In genomic region chr2:172462393-172463381, GRCh38 we compare ENCODE assay signal across 8 cellular contexts. TPM values are rescaled to one million over a fixed set of nuclear protein-coding genes. Genes with fewer than 3 reads are reported as not detected.
A peak's percentile ranks its signal among the peaks of the same experiment; 100 is the strongest.
DNase-seq lines count a peak whose midpoint lies in the region; ATAC-seq and TF ChIP-seq lines count a peak whose summit lies in the region.

No MANE protein-coding gene starts in this region.

- intact Hi-C loops in lower lobe of right lung (cut with DNase I) (loop anchor here (10.0 kb wide), 1 partner anchor 288 kb away; no protein-coding TSS in a partner anchor), dorsolateral prefrontal cortex (cut with DNase I) (loop anchor here (1.0 to 10.0 kb wide), 5 partner anchors 36 to 888 kb away; partner anchors contain the start of gene ITGA6 (in 1 of the 2))

- H3K4me1 ChIP-seq in lower lobe of right lung (peaks cover 59% of the 10 kb centered on the region), smooth muscle cell (ENCODE audit: low read depth) (peaks cover 18% of the 10 kb centered on the region)

- H3K9me3 Mint-ChIP-seq in WTC11, result no peaks in the 10 kb centered on the region

- peaks cover 16% of the 10 kb centered on the region for H3K36me3 Mint-ChIP-seq in WTC11

- ATAC-seq in GM18873 (IDR thresholded peaks at IDR 0.05; ENCODE audit: low FRiP score, unreplicated experiment) (peak; percentile 56), HG03565 (IDR thresholded peaks at IDR 0.05; ENCODE audit: unreplicated experiment) (peak; percentile 45), WTC11 (no peak), lower lobe of right lung (peak; percentile 37 to 55)

- peaks cover 72% of the 10 kb centered on the region for H3K4me1 Mint-ChIP-seq in WTC11

- no peak overlapping the region for H3K4me2 ChIP-seq in smooth muscle cell

- H3K27me3 ChIP-seq in lower lobe of right lung (ENCODE audit: low read depth) (peaks cover 4% of the 10 kb centered on the region), dorsolateral prefrontal cortex (peaks cover 0 to 8% (median 0%) of the 10 kb centered on the region in 45 donors), smooth muscle cell (ENCODE audit: low read depth) (no peaks in the 10 kb centered on the region)

- POLR2A ChIA-PET in WTC11 (lab: Charles Lee), result interaction anchor here (1.3 to 2.0 kb wide), 3 partner anchors 34 to 290 kb away, joined by 7 to 11 read pairs (median 9); partner anchors contain the start of gene ITGA6

- no peaks in the 10 kb centered on the region for H3F3A ChIP-seq in smooth muscle cell (ENCODE audit: low read depth)

- no peaks in the 10 kb centered on the region for H3K79me2 ChIP-seq in smooth muscle cell (ENCODE audit: low read depth)

- H4K20me1 ChIP-seq in smooth muscle cell (ENCODE audit: low read depth), result no peaks in the 10 kb centered on the region

- no peak for DNase-seq in WTC11 (ENCODE audit: low spot score)
- DNase-seq in lower lobe of right lung, result no peak
- no peak for DNase-seq in inferior parietal cortex (ENCODE audit: extremely low spot score)
- DNase-seq in NCI-H1436 treated with DMSO at 0.1 percent for 48 hours (lab: John Stamatoyannopoulos, UW), result no peak
- DNase-seq in dorsolateral prefrontal cortex, result no peak
- DNase-seq in smooth muscle cell (lab: John Stamatoyannopoulos, UW; ENCODE audit: unreplicated experiment), result no peak

- no peak overlapping the region for H3K4me3 Mint-ChIP-seq in WTC11

- H3K27ac ChIP-seq in lower lobe of right lung (no peak overlapping the region), dorsolateral prefrontal cortex (peak overlapping the region in 1 of 59 donors; percentile 14), smooth muscle cell (ENCODE audit: low read depth) (no peak overlapping the region)

- no peaks in the 10 kb centered on the region for H3K27me3 Mint-ChIP-seq in WTC11 (ENCODE audit: low read depth)

- H2AFZ ChIP-seq in smooth muscle cell (ENCODE audit: low read depth), result no peak overlapping the region

- CTCF ChIA-PET in WTC11 (lab: Charles Lee), result interaction anchor here (0.9 to 4.1 kb wide), 49 partner anchors 8 to 376 kb away, joined by 3 to 136 read pairs (median 7); partner anchors contain the start of gene ITGA6

- H3K9me3 ChIP-seq in lower lobe of right lung (no peaks in the 10 kb centered on the region), smooth muscle cell (replicated peaks; ENCODE audit: low read depth) (no peaks in the 10 kb centered on the region)

- no peaks in the 10 kb centered on the region for H3K36me3 ChIP-seq in lower lobe of right lung
- H3K36me3 ChIP-seq in smooth muscle cell (ENCODE audit: low read depth), result no peaks in the 10 kb centered on the region

- no peak overlapping the region for H3K9ac ChIP-seq in smooth muscle cell (ENCODE audit: low read depth)

- TF ChIP-seq CTCF in WTC11 (IDR thresholded peaks at IDR 0.05), result peak; percentile 17; the same call in 1 of the 2 replicates
- TF ChIP-seq CTCF in lower lobe of right lung (IDR thresholded peaks at IDR 0.05), result peak; percentile 3
- TF ChIP-seq CTCF in dorsolateral prefrontal cortex (IDR thresholded peaks at IDR 0.05 in 54 of 56, conservative IDR thresholded peaks at IDR 0.05 in 2 of 56; ENCODE audit: low read depth in 1 of 56, partially characterized antibody in 56 of 56), result peak in 14 of 56 donors; percentile 3 to 44 (median 14)
- TF ChIP-seq CTCF in smooth muscle cell (IDR thresholded peaks at IDR 0.05; ENCODE audit: borderline replicate concordance, insufficient read depth, poor library complexity, severe bottlenecking), result no peak

- WGBS in smooth muscle cell (ENCODE audit: low lambda C conversion rate), result 70% methylated on average over 14 of the region's 14 CpGs

- H3K4me3 ChIP-seq in lower lobe of right lung (no peak overlapping the region), dorsolateral prefrontal cortex (peak overlapping the region in 6 of 59 donors; percentile 19 to 32 (median 22)), smooth muscle cell (no peak overlapping the region)

- no peak overlapping the region for H3K27ac Mint-ChIP-seq in WTC11

TF ChIP-seq in WTC11, 78 proteins besides CTCF, POLR2A, EP300 and RAD21:
- TF ChIP-seq SOX15 (CRISPR knock-in tag; IDR thresholded peaks at IDR 0.05) (no peak), JAZF1 (CRISPR knock-in tag; IDR thresholded peaks at IDR 0.05) (no peak), CDX4 (CRISPR knock-in tag; IDR thresholded peaks at IDR 0.05; ENCODE audit: borderline replicate concordance) (no peak), ARID4B (CRISPR knock-in tag; IDR thresholded peaks at IDR 0.05; ENCODE audit: borderline replicate concordance) (no peak), USF2 (CRISPR knock-in tag; IDR thresholded peaks at IDR 0.05) (no peak), ZNF232 (CRISPR knock-in tag; IDR thresholded peaks at IDR 0.05) (no peak), ZBTB21 (CRISPR knock-in tag; IDR thresholded peaks at IDR 0.05; ENCODE audit: borderline replicate concordance) (0 out of 2 replicates have a peak, but pooled peaks have one; percentile 5), MAX (CRISPR knock-in tag; IDR thresholded peaks at IDR 0.05) (peak; percentile 64; the same call in 1 of the 2 replicates), GTF2I (CRISPR knock-in tag; conservative IDR thresholded peaks at IDR 0.05) (no peak)

RNA-seq across cellular contexts. Expression of gene ITGA6, which starts 35.3 kb away (rescaled TPM):
- total RNA-seq in WTC11 (2021), result 78.8 to 83.6 TPM (median 82.4 TPM) in 3 replicates
- 70.4 TPM for total RNA-seq in lower lobe of right lung
- 10 to 100 TPM; 15.5 to 84.3 (median 30.7) TPM for total RNA-seq in dorsolateral prefrontal cortex
- total RNA-seq in smooth muscle cell, result 188 and 198 TPM in 2 replicates
- polyA plus RNA-seq in smooth muscle cell, result 11.8 and 54.7 TPM in 2 replicates
